In the genomic region with DNA sequence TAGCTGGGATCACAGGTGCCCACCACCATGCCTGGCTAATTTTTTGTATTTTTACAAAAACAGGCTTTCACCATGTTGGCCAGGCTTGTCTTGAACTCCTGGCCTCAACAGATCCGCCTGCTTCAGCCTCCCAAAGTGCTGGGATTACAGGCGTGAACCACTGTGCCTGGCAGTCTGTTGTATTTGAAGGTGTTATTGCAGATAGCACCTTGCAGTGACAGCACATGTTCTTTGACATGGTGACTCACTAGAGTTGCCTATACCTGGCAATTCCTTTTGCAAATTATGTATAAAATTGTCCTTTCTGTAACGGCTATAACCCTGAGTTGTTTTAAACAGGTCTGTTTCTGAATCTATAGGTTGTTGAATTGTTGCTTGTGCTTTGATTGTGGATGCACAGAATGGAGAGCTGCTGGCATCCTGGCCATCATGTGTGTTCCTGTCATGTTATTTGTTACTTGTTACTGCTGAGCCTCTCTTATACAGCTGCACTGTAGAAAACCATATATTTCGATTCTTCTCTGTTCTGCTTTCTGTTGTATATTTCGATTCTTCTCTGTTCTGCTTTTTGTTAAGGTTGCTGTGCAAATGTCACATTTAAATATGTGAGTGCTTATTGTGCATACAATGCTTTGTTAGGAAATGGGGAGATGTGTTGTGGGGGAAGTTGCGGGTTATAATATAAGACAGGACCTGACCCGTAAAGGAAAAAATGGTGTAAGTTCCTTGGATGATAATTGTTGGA, we compare ENCODE assay signal across 8 cellular contexts. TPM values are rescaled to one million over a fixed set of nuclear protein-coding genes. Genes with fewer than 3 reads are reported as not detected.
DNase-seq lines count a peak whose midpoint lies in the region; ATAC-seq and TF ChIP-seq lines count a peak whose summit lies in the region.

No MANE protein-coding gene starts in this region.

- no peak for TF ChIP-seq CTCF in chondrocyte (IDR thresholded peaks at IDR 0.05)

- no peaks in the 10 kb centered on the region for H3K27me3 ChIP-seq in CD8-positive, alpha-beta memory T cell (ENCODE audit: insufficient read depth, low read length, poor library complexity, severe bottlenecking)

- peaks cover 64 to 81% (median 77%) of the 10 kb centered on the region in 3 donors for H3K4me1 Mint-ChIP-seq in CD8-positive, alpha-beta memory T cell
- H3K4me1 Mint-ChIP-seq in chondrocyte (ENCODE audit: low read depth) = peaks cover 75% of the 10 kb centered on the region

- no peak for DNase-seq in CD8-positive, alpha-beta memory T cell
- DNase-seq in chondrocyte (ENCODE audit: low spot score) = no peak
- DNase-seq in NAMALWA (ENCODE audit: low spot score) = no peak
- DNase-seq in activated gamma-delta T cell (lab: John Stamatoyannopoulos, UW) = no peak
- no peak for DNase-seq in T-helper 9 cell
- DNase-seq in NCI-H1092 (lab: John Stamatoyannopoulos, UW) = no peak

- H3K4me3 ChIP-seq in CD8-positive, alpha-beta memory T cell (ENCODE audit: low read length) = peak overlapping the region; percentile 41

- peaks cover 19% of the 10 kb centered on the region for H3K36me3 ChIP-seq in CD8-positive, alpha-beta memory T cell (ENCODE audit: insufficient read depth, low read length)

- peaks cover 0 to 80% (median 2%) of the 10 kb centered on the region in 3 donors for H3K36me3 Mint-ChIP-seq in CD8-positive, alpha-beta memory T cell
- no peaks in the 10 kb centered on the region for H3K36me3 Mint-ChIP-seq in chondrocyte (ENCODE audit: low read depth)

- POLR2A ChIA-PET in CD8-positive, alpha-beta memory T cell (lab: Charles Lee) = interaction anchor here (1.4 kb wide), 1 partner anchor 10 kb away, joined by 4 read pairs; no protein-coding TSS in a partner anchor

- H3K4me3 Mint-ChIP-seq in CD8-positive, alpha-beta memory T cell = peak overlapping the region; percentile 59 to 98 (median 84)
- peak overlapping the region; percentile 3 for H3K4me3 Mint-ChIP-seq in chondrocyte (ENCODE audit: unreplicated experiment)

- peaks cover 0 to 6% of the 10 kb centered on the region in 2 donors for H3K27me3 Mint-ChIP-seq in CD8-positive, alpha-beta memory T cell
- no peaks in the 10 kb centered on the region for H3K27me3 Mint-ChIP-seq in chondrocyte (ENCODE audit: low read depth)

- H3K4me1 ChIP-seq in CD8-positive, alpha-beta memory T cell (ENCODE audit: insufficient read depth, low read length) = peaks cover 42% of the 10 kb centered on the region

- ATAC-seq in GM19468 (IDR thresholded peaks at IDR 0.05; ENCODE audit: extremely low read depth, unreplicated experiment) (peak; percentile 74), HG03571 (IDR thresholded peaks at IDR 0.05; ENCODE audit: unreplicated experiment) (peak; percentile 78)

- H3K9me3 ChIP-seq in CD8-positive, alpha-beta memory T cell (ENCODE audit: low read length) = no peaks in the 10 kb centered on the region

- H3K27ac Mint-ChIP-seq in CD8-positive, alpha-beta memory T cell = peak overlapping the region; percentile 4 to 94 (median 60)
- peak overlapping the region; percentile 80 for H3K27ac Mint-ChIP-seq in chondrocyte (ENCODE audit: unreplicated experiment)

- H3K9me3 Mint-ChIP-seq in CD8-positive, alpha-beta memory T cell = no peaks in the 10 kb centered on the region
- H3K9me3 Mint-ChIP-seq in chondrocyte (ENCODE audit: low read depth) = peaks cover 4% of the 10 kb centered on the region

- H3K27ac ChIP-seq in CD8-positive, alpha-beta memory T cell (ENCODE audit: low read depth, low read length) = no peak overlapping the region

- CTCF ChIA-PET in CD8-positive, alpha-beta memory T cell (lab: Charles Lee) = no interaction called here

RNA-seq across cellular contexts. Expression of gene OGT, which starts 8.1 kb away (rescaled TPM):
- 100 to 1,000 TPM; 211 to 216 TPM for total RNA-seq in CD8-positive, alpha-beta memory T cell
- 35.6 TPM for polyA plus RNA-seq in CD8-positive, alpha-beta memory T cell
- 108 to 138 TPM (median 138 TPM) in 3 replicates for total RNA-seq in chondrocyte

RNA-seq across cellular contexts. Expression of gene GCNA, which starts 37.3 kb away (rescaled TPM):
- 1 to 10 TPM; 3.9 to 4.2 TPM for total RNA-seq in CD8-positive, alpha-beta memory T cell
- 0.67 TPM for polyA plus RNA-seq in CD8-positive, alpha-beta memory T cell
- 3.1 to 4.2 TPM (median 3.2 TPM) in 3 replicates for total RNA-seq in chondrocyte
